11 cellular contexts compared by ENCODE assay signal in genomic region chr2:122643725-122644329, GRCh38.
DNase-seq lines count a peak whose midpoint lies in the region; ATAC-seq and TF ChIP-seq lines count a peak whose summit lies in the region.
"Had no signal": no experiment of that assay in that cellular context is flagged by ENCODE, and none has a peak within 500 bp of the region (broad histone marks: within the 10 kb centered on the region; RNA-seq: fewer than 3 reads in every experiment).

No MANE protein-coding gene starts in this region.

- H3K4me2 ChIP-seq in GM23248 (ENCODE audit: unreplicated experiment) (no peak overlapping the region), OCI-LY7 (ENCODE audit: low read length) (no peak overlapping the region)

- no peaks in the 10 kb centered on the region for H3K27me3 ChIP-seq in GM23248 (replicated peaks; ENCODE audit: insufficient read depth)
- H3K27me3 ChIP-seq in CD8-positive, alpha-beta memory T cell (ENCODE audit: insufficient read depth, low read length, poor library complexity, severe bottlenecking) = no peaks in the 10 kb centered on the region

- POLR2A ChIA-PET in CD8-positive, alpha-beta memory T cell (lab: Charles Lee) = no interaction called here
- POLR2A ChIA-PET in OCI-LY7 (lab: Charles Lee) = no interaction called here

- no peak overlapping the region for H3K9ac ChIP-seq in GM23248

- CTCF ChIA-PET in CD8-positive, alpha-beta memory T cell (lab: Charles Lee) = no interaction called here
- CTCF ChIA-PET in OCI-LY7 (lab: Charles Lee; ENCODE audit: unreplicated experiment) = no interaction called here

- peaks cover 4% of the 10 kb centered on the region for H3K4me1 ChIP-seq in GM23248 (ENCODE audit: insufficient read depth)
- no peaks in the 10 kb centered on the region for H3K4me1 ChIP-seq in mucosa of descending colon (ENCODE audit: low read depth)
- no peaks in the 10 kb centered on the region for H3K4me1 ChIP-seq in CD8-positive, alpha-beta memory T cell (ENCODE audit: insufficient read depth, low read length)
- no peaks in the 10 kb centered on the region for H3K4me1 ChIP-seq in OCI-LY7 (ENCODE audit: insufficient read depth, low read length, poor library complexity, severe bottlenecking)

- no peak overlapping the region for H3K4me3 ChIP-seq in GM23248
- no peak overlapping the region for H3K4me3 ChIP-seq in astrocyte of the spinal cord (ENCODE audit: low read depth, low read length)
- H3K4me3 ChIP-seq in mucosa of descending colon = no peak overlapping the region
- H3K4me3 ChIP-seq in CD8-positive, alpha-beta memory T cell (ENCODE audit: low read length) = no peak overlapping the region
- no peak overlapping the region for H3K4me3 ChIP-seq in OCI-LY7 (ENCODE audit: low read depth, low read length, poor library complexity, severe bottlenecking)

- peaks cover 0 to 18% (median 8%) of the 10 kb centered on the region in 5 donors for H3K9me3 Mint-ChIP-seq in CD8-positive, alpha-beta memory T cell

- in situ Hi-C loops in GM23248 (cut with MboI) = no loop called here
- in situ Hi-C loops in astrocyte of the spinal cord (cut with HindIII; ENCODE audit: low sequenced_read_pairs) = no loop called here

- H2AFZ ChIP-seq in GM23248 = 0 out of 2 replicates have a peak overlapping the region, but pooled peaks have one; percentile 16
- no peak overlapping the region for H2AFZ ChIP-seq in OCI-LY7 (ENCODE audit: low read length)

- no peaks in the 10 kb centered on the region for H3K36me3 Mint-ChIP-seq in CD8-positive, alpha-beta memory T cell

- H3K9me3 ChIP-seq in GM23248 (ENCODE audit: low read depth) (no peaks in the 10 kb centered on the region), mucosa of descending colon (no peaks in the 10 kb centered on the region), OCI-LY7 (ENCODE audit: low read length) (no peaks in the 10 kb centered on the region)
- H3K9me3 ChIP-seq in CD8-positive, alpha-beta memory T cell (ENCODE audit: low read length) = no peaks in the 10 kb centered on the region

- H3K27ac ChIP-seq in GM23248 (no peak overlapping the region), OCI-LY7 (ENCODE audit: low read depth, low read length, poor library complexity, severe bottlenecking) (no peak overlapping the region)
- no peak overlapping the region for H3K27ac ChIP-seq in CD8-positive, alpha-beta memory T cell (ENCODE audit: low read depth, low read length)

- no peaks in the 10 kb centered on the region for H3K36me3 ChIP-seq in GM23248 (ENCODE audit: low read depth)
- no peaks in the 10 kb centered on the region for H3K36me3 ChIP-seq in mucosa of descending colon (ENCODE audit: low read depth)
- no peaks in the 10 kb centered on the region for H3K36me3 ChIP-seq in CD8-positive, alpha-beta memory T cell (ENCODE audit: insufficient read depth, low read length)
- no peaks in the 10 kb centered on the region for H3K36me3 ChIP-seq in OCI-LY7 (ENCODE audit: insufficient read depth, low read length)

- H3K79me2 ChIP-seq in GM23248 (ENCODE audit: insufficient read depth) (no peaks in the 10 kb centered on the region), OCI-LY7 (ENCODE audit: insufficient read depth, low read depth, low read length) (no peaks in the 10 kb centered on the region)

- no peaks in the 10 kb centered on the region for H3K4me1 Mint-ChIP-seq in CD8-positive, alpha-beta memory T cell

- no TSS peak for BruUV-seq in OCI-LY7 (replicated peaks; lab: Mats Ljungman, UMichigan)

- no peaks in the 10 kb centered on the region for H4K20me1 ChIP-seq in GM23248 (ENCODE audit: insufficient read depth)
- no peaks in the 10 kb centered on the region for H4K20me1 ChIP-seq in OCI-LY7 (ENCODE audit: insufficient read depth, low read length)

- no peaks in the 10 kb centered on the region for H3K27me3 Mint-ChIP-seq in CD8-positive, alpha-beta memory T cell

- H3K9me2 ChIP-seq in GM23248 (ENCODE audit: insufficient read depth) = no peaks in the 10 kb centered on the region
- H3K9me2 ChIP-seq in OCI-LY7 (ENCODE audit: insufficient read depth, low read length) = no peaks in the 10 kb centered on the region

- ATAC-seq in mucosa of descending colon (peak; percentile 38), GM21786 (IDR thresholded peaks at IDR 0.05; ENCODE audit: unreplicated experiment) (no peak)

- peaks cover 5% of the 10 kb centered on the region; the same call in 1 of the 2 replicates for H3F3A ChIP-seq in GM23248 (ENCODE audit: insufficient read depth)

- H3K27ac Mint-ChIP-seq in CD8-positive, alpha-beta memory T cell = no peak overlapping the region

- WGBS in GM23248 (ENCODE audit: low coverage in 1 of 2, low lambda C conversion rate in 2 of 2, missing lambda C conversion rate in 2 of 2), 2 experiments = 45 to 51% methylated on average over 1 of the region's 1 CpG

- no peak overlapping the region for H3K4me3 Mint-ChIP-seq in CD8-positive, alpha-beta memory T cell

- DNase-seq in GM23248 (peak; percentile 80), NCI-H2081 (lab: John Stamatoyannopoulos, UW) (peak; percentile 89 to 97), astrocyte of the spinal cord (ENCODE audit: low read depth, low spot score) (peak; percentile 71), mucosa of descending colon (peak in 1 of 3 donors; percentile 37), OCI-LY7 (ENCODE audit: low spot score) (no peak), NAMALWA (ENCODE audit: low spot score) (no peak)
- no peak for DNase-seq in CD8-positive, alpha-beta memory T cell
- DNase-seq: GOT3, Karpas-422, midbrain had no signal

- intact Hi-C loops in mucosa of descending colon (cut with DNase I, micrococcal nuclease) (no loop called here), OCI-LY7 (cut with micrococcal nuclease; ENCODE audit: unreplicated experiment) (no loop called here)

- TF ChIP-seq CTCF in astrocyte of the spinal cord (IDR thresholded peaks at IDR 0.05; ENCODE audit: low read depth, low read length) = no peak
- TF ChIP-seq CTCF in mucosa of descending colon (IDR thresholded peaks at IDR 0.05) = no peak
- TF ChIP-seq CTCF in OCI-LY7 (conservative IDR thresholded peaks at IDR 0.05; ENCODE audit: low read length) = no peak

Comparison
In these comparisons a context has a peak if more than half of its experiments do, and no peak if none do; other contexts are left out.
1. DNase-seq: peak in GM23248 (single experiment), NCI-H2081 (2 of 2) and astrocyte of the spinal cord (single experiment); none in CD8-positive, alpha-beta memory T cell (0 of 5), OCI-LY7 (single experiment) and NAMALWA (single experiment).